Comparison of ENCODE assay signal across 1 cellular context in the genomic region with DNA sequence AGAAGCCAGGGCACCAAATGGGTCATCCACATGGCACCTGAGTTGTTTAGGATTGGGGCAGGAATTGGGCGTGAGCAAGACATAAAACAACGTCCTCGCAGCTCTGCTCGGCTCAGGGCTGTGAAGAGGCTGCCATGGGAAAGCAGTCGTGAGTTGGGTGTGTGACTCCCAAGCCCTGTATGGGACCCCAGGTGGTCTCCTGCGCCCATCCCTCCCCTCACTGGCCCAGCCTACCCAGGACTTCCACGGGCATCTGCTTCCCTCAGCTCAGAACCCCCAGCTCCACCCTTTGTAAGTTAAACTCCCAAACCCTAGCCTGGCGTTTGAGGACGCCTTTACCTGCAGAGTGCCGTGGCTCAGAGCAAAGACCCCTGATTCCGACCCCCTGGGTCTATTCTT.
TF ChIP-seq lines count a peak whose summit lies in the region.

No MANE protein-coding gene starts in this region.

TF ChIP-seq in K562, 482 proteins besides CTCF, POLR2A, EP300 and RAD21:
- TF ChIP-seq, protein P1, sequence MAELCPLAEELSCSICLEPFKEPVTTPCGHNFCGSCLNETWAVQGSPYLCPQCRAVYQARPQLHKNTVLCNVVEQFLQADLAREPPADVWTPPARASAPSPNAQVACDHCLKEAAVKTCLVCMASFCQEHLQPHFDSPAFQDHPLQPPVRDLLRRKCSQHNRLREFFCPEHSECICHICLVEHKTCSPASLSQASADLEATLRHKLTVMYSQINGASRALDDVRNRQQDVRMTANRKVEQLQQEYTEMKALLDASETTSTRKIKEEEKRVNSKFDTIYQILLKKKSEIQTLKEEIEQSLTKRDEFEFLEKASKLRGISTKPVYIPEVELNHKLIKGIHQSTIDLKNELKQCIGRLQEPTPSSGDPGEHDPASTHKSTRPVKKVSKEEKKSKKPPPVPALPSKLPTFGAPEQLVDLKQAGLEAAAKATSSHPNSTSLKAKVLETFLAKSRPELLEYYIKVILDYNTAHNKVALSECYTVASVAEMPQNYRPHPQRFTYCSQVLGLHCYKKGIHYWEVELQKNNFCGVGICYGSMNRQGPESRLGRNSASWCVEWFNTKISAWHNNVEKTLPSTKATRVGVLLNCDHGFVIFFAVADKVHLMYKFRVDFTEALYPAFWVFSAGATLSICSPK (IDR thresholded peaks at IDR 0.05; ENCODE audit: borderline replicate concordance), result no peak
- no peak for TF ChIP-seq FOXA1 (IDR thresholded peaks at IDR 0.05; ENCODE audit: borderline replicate concordance)
- TF ChIP-seq KLF10 (CRISPR knock-in tag; IDR thresholded peaks at IDR 0.05), result no peak
- no peak for TF ChIP-seq HIVEP1 (CRISPR knock-in tag; IDR thresholded peaks at IDR 0.05)
- TF ChIP-seq MYNN (IDR thresholded peaks at IDR 0.05), result no peak
- no peak for TF ChIP-seq MYNN (CRISPR knock-in tag; IDR thresholded peaks at IDR 0.05)
- TF ChIP-seq CEBPG (CRISPR knock-in tag; IDR thresholded peaks at IDR 0.05), result no peak
- TF ChIP-seq CEBPG (tag; conservative IDR thresholded peaks at IDR 0.05 in 1 of 2, IDR thresholded peaks at IDR 0.05 in 1 of 2), result no peak
- TF ChIP-seq FOXK1 (CRISPR knock-in tag; IDR thresholded peaks at IDR 0.05; ENCODE audit: borderline replicate concordance), result no peak
- TF ChIP-seq, protein P2, sequence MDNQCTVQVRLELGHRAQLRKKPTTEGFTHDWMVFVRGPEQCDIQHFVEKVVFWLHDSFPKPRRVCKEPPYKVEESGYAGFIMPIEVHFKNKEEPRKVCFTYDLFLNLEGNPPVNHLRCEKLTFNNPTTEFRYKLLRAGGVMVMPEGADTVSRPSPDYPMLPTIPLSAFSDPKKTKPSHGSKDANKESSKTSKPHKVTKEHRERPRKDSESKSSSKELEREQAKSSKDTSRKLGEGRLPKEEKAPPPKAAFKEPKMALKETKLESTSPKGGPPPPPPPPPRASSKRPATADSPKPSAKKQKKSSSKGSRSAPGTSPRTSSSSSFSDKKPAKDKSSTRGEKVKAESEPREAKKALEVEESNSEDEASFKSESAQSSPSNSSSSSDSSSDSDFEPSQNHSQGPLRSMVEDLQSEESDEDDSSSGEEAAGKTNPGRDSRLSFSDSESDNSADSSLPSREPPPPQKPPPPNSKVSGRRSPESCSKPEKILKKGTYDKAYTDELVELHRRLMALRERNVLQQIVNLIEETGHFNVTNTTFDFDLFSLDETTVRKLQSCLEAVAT (IDR thresholded peaks at IDR 0.05), result no peak
